1 cellular context compared by ENCODE assay signal in genomic region chr10:124709862-124710261, GRCh38.
TF ChIP-seq lines count a peak whose summit lies in the region.

No MANE protein-coding gene starts in this region.

TF ChIP-seq in GM23338, 12 proteins besides CTCF, POLR2A, EP300 and RAD21:
- TF ChIP-seq EZH2 (IDR thresholded peaks at IDR 0.05; ENCODE audit: low read depth, unreplicated experiment): no peak
- no peak for TF ChIP-seq NANOG (IDR thresholded peaks at IDR 0.05; ENCODE audit: borderline replicate concordance)
TF ChIP-seq in GM23338: peak in this region for 0.
